1 cellular context compared by ENCODE assay signal in the genomic region with DNA sequence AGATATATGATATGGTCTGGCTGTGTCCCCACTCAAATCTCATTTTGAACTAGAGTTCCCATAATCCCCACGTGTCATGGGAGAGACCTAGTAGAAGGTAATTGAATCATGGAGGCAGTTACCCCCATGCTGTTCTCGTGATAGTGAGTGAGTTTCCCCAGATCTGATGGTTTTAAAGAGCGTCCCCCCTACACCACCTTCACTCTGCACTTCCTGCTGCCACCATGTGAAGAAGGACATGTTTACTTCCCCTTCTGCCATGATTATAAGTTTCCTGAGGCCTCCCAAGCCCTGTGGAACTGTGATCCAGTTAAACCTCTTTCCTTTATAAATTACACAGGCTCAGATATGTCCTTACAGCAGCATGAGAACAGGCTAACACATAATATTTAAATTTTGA.
TF ChIP-seq lines count a peak whose summit lies in the region.

No MANE protein-coding gene starts in this region.

TF ChIP-seq in K562, 482 proteins besides CTCF, POLR2A, EP300 and RAD21 (continued from another document):
- TF ChIP-seq, protein P1, sequence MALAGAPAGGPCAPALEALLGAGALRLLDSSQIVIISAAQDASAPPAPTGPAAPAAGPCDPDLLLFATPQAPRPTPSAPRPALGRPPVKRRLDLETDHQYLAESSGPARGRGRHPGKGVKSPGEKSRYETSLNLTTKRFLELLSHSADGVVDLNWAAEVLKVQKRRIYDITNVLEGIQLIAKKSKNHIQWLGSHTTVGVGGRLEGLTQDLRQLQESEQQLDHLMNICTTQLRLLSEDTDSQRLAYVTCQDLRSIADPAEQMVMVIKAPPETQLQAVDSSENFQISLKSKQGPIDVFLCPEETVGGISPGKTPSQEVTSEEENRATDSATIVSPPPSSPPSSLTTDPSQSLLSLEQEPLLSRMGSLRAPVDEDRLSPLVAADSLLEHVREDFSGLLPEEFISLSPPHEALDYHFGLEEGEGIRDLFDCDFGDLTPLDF (CRISPR knock-in tag; IDR thresholded peaks at IDR 0.05) = no peak
- no peak for TF ChIP-seq NR4A1 (CRISPR knock-in tag; IDR thresholded peaks at IDR 0.05)
- peak; percentile 84 for TF ChIP-seq NR4A1 (tag; IDR thresholded peaks at IDR 0.05)
- TF ChIP-seq, protein P2, sequence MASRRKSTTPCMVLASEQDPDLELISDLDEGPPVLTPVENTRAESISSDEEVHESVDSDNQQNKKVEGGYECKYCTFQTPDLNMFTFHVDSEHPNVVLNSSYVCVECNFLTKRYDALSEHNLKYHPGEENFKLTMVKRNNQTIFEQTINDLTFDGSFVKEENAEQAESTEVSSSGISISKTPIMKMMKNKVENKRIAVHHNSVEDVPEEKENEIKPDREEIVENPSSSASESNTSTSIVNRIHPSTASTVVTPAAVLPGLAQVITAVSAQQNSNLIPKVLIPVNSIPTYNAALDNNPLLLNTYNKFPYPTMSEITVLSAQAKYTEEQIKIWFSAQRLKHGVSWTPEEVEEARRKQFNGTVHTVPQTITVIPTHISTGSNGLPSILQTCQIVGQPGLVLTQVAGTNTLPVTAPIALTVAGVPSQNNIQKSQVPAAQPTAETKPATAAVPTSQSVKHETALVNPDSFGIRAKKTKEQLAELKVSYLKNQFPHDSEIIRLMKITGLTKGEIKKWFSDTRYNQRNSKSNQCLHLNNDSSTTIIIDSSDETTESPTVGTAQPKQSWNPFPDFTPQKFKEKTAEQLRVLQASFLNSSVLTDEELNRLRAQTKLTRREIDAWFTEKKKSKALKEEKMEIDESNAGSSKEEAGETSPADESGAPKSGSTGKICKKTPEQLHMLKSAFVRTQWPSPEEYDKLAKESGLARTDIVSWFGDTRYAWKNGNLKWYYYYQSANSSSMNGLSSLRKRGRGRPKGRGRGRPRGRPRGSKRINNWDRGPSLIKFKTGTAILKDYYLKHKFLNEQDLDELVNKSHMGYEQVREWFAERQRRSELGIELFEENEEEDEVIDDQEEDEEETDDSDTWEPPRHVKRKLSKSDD (conservative IDR thresholded peaks at IDR 0.05; ENCODE audit: low read length) = no peak
- TF ChIP-seq RFX1 (IDR thresholded peaks at IDR 0.05) = no peak
- TF ChIP-seq HNRNPLL (IDR thresholded peaks at IDR 0.05; ENCODE audit: low read depth, low read length, poor library complexity, severe bottlenecking) = no peak
- TF ChIP-seq L3MBTL2 (IDR thresholded peaks at IDR 0.05) = peak; percentile 23; the same call in 1 of the 2 replicates
- TF ChIP-seq MYC (IDR thresholded peaks at IDR 0.05; ENCODE audit: low read depth, low read length) = 0 out of 2 replicates have a peak, but pooled peaks have one; percentile 22
- TF ChIP-seq MYC (CRISPR knock-in tag; IDR thresholded peaks at IDR 0.05; ENCODE audit: borderline replicate concordance, low read depth) = no peak
- peak; percentile 47 for TF ChIP-seq NFRKB (IDR thresholded peaks at IDR 0.05; ENCODE audit: low read depth)
- no peak for TF ChIP-seq LARP7 (IDR thresholded peaks at IDR 0.05)
- no peak for TF ChIP-seq TCFL5 (CRISPR knock-in tag; conservative IDR thresholded peaks at IDR 0.05)
- no peak for TF ChIP-seq ETV1 (tag; conservative IDR thresholded peaks at IDR 0.05; ENCODE audit: low read depth)
- TF ChIP-seq MCM7 (IDR thresholded peaks at IDR 0.05) = no peak
- no peak for TF ChIP-seq CBX1 (IDR thresholded peaks at IDR 0.05; ENCODE audit: low read depth)
- 0 out of 4 replicates have a peak, but pooled peaks of 1 of the 2 experiments have one; percentile 15 for TF ChIP-seq TRIM24 (IDR thresholded peaks at IDR 0.05)
- no peak for TF ChIP-seq ZNF695 (CRISPR knock-in tag; IDR thresholded peaks at IDR 0.05)
- TF ChIP-seq, protein P3, sequence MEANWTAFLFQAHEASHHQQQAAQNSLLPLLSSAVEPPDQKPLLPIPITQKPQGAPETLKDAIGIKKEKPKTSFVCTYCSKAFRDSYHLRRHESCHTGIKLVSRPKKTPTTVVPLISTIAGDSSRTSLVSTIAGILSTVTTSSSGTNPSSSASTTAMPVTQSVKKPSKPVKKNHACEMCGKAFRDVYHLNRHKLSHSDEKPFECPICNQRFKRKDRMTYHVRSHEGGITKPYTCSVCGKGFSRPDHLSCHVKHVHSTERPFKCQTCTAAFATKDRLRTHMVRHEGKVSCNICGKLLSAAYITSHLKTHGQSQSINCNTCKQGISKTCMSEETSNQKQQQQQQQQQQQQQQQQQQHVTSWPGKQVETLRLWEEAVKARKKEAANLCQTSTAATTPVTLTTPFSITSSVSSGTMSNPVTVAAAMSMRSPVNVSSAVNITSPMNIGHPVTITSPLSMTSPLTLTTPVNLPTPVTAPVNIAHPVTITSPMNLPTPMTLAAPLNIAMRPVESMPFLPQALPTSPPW (CRISPR knock-in tag; IDR thresholded peaks at IDR 0.05) = peak; percentile 35
- no peak for TF ChIP-seq ZNF507 (tag; conservative IDR thresholded peaks at IDR 0.05)
TF ChIP-seq in K562: peak in this region for 27.
